Comparison of ENCODE assay signal across 17 cellular contexts in the genomic region with DNA sequence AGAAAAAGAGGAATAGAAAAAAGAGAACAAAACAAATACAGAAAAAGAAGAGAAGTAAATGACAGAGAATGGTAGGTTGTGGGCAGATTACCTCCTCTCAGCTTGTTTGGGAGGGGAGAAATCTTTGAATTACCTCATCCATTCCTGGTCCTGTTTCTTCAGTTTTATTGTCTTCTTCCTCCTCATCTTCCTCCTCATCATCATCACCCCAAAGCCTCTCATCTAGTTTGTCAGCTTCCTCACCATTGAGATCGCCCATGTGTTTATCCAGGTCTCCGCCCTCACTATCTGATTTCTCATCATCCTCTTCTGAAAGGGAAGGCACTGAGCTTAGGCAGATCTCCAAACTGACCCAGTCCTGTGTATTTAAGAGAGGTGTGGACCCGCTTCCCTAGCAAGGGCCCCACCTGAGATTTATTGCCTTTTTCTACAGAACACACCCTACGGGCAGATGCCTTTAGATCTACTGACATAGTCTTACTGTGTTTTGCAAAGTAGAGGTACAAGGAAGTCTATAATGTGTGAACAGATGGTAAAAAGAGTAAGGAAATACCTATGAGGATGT. TPM values are rescaled to one million over a fixed set of nuclear protein-coding genes. Genes with fewer than 3 reads are reported as not detected.
DNase-seq lines count a peak whose midpoint lies in the region; ATAC-seq and TF ChIP-seq lines count a peak whose summit lies in the region.
"Had no signal": no experiment of that assay in that cellular context is flagged by ENCODE, and none has a peak within 500 bp of the region (broad histone marks: within the 10 kb centered on the region; RNA-seq: fewer than 3 reads in every experiment).

No MANE protein-coding gene starts in this region.

- peak overlapping the region; percentile 50 for H3K27ac Mint-ChIP-seq in glutamatergic neuron (ENCODE audit: unreplicated experiment)
- peak overlapping the region; percentile 31 for H3K27ac Mint-ChIP-seq in stimulated activated naive B cell treated with anti-CD40 and anti-IgM and Interleukin-4, amounts not matched to agents 10 μg/mL and 1 μg/mL and 100 μg/mL, for 72 hours
- H3K27ac Mint-ChIP-seq: CD14-positive monocyte had no signal

- no peak overlapping the region for H3K4me3 Mint-ChIP-seq in glutamatergic neuron (ENCODE audit: unreplicated experiment)
- no peak overlapping the region for H3K4me3 Mint-ChIP-seq in stimulated activated naive B cell treated with anti-CD40 and anti-IgM and Interleukin-4, amounts not matched to agents 10 μg/mL and 1 μg/mL and 100 μg/mL, for 72 hours
- H3K4me3 Mint-ChIP-seq: CD14-positive monocyte had no signal

- H3K36me3 Mint-ChIP-seq in glutamatergic neuron (ENCODE audit: unreplicated experiment) = peaks cover 8% of the 10 kb centered on the region
- peaks cover 37 to 57% of the 10 kb centered on the region in 2 donors for H3K36me3 Mint-ChIP-seq in stimulated activated naive B cell treated with anti-CD40 and anti-IgM and Interleukin-4, amounts not matched to agents 10 μg/mL and 1 μg/mL and 100 μg/mL, for 72 hours

- no peak for DNase-seq in Right ventricle myocardium inferior (ENCODE audit: missing footprints)
- no peak for DNase-seq in right atrium auricular region (ENCODE audit: low spot score)
- no peak for DNase-seq in glutamatergic neuron
- DNase-seq in stimulated activated naive B cell treated with anti-CD40 and anti-IgM and Interleukin-4, amounts not matched to agents 10 μg/mL and 1 μg/mL and 100 μg/mL, for 72 hours = no peak
- no peak for DNase-seq in putamen (ENCODE audit: low spot score)
- DNase-seq in G401 (ENCODE audit: low spot score) = no peak
- DNase-seq in NCI-H146 (lab: John Stamatoyannopoulos, UW) = no peak
- DNase-seq: AML-193, Calu3, MV-4-11, NCI-H1417 treated with DMSO at 0.1 percent for 48 hours, NCI-H2029, NCI-H446 treated with DMSO at 0.1 percent for 48 hours, OCI-M1 had no signal

- H3K27me3 Mint-ChIP-seq in glutamatergic neuron (ENCODE audit: unreplicated experiment) = peaks cover 2% of the 10 kb centered on the region
- H3K27me3 Mint-ChIP-seq in stimulated activated naive B cell treated with anti-CD40 and anti-IgM and Interleukin-4, amounts not matched to agents 10 μg/mL and 1 μg/mL and 100 μg/mL, for 72 hours = no peaks in the 10 kb centered on the region

- H3K36me3 ChIP-seq in right atrium auricular region (peaks cover 63% of the 10 kb centered on the region), HUES6 (ENCODE audit: control insufficient read depth, insufficient read depth, low read length) (peaks cover 95% of the 10 kb centered on the region)

- intact Hi-C loops in Right ventricle myocardium inferior (cut with DNase I) = no loop called here

- H3K9me3 Mint-ChIP-seq in glutamatergic neuron (ENCODE audit: unreplicated experiment) = peaks cover 5% of the 10 kb centered on the region
- H3K9me3 Mint-ChIP-seq in stimulated activated naive B cell treated with anti-CD40 and anti-IgM and Interleukin-4, amounts not matched to agents 10 μg/mL and 1 μg/mL and 100 μg/mL, for 72 hours = no peaks in the 10 kb centered on the region
- H3K9me3 Mint-ChIP-seq: CD14-positive monocyte had no signal

- H3K27me3 ChIP-seq in right atrium auricular region (no peaks in the 10 kb centered on the region), HUES6 (ENCODE audit: control insufficient read depth, insufficient read depth, low read length) (no peaks in the 10 kb centered on the region)

- peaks cover 2% of the 10 kb centered on the region for H3K4me1 Mint-ChIP-seq in glutamatergic neuron (ENCODE audit: low read depth, unreplicated experiment)
- peaks cover 0 to 4% of the 10 kb centered on the region in 2 donors for H3K4me1 Mint-ChIP-seq in stimulated activated naive B cell treated with anti-CD40 and anti-IgM and Interleukin-4, amounts not matched to agents 10 μg/mL and 1 μg/mL and 100 μg/mL, for 72 hours
- H3K4me1 Mint-ChIP-seq: CD14-positive monocyte had no signal

- ATAC-seq in Right ventricle myocardium inferior = peak; percentile 13
- ATAC-seq in stimulated activated naive B cell treated with anti-CD40 and anti-IgM and Interleukin-4, amounts not matched to agents 10 μg/mL and 1 μg/mL and 100 μg/mL, for 72 hours (replicated peaks) = no peak

- no peaks in the 10 kb centered on the region for H3K4me1 ChIP-seq in right atrium auricular region
- peaks cover 7% of the 10 kb centered on the region for H3K4me1 ChIP-seq in HUES6 (ENCODE audit: control insufficient read depth, insufficient read depth, low read length)

- in situ Hi-C loops in G401 (cut with HindIII; ENCODE audit: low sequenced_read_pairs) = no loop called here

- H3K9ac ChIP-seq in HUES6 (ENCODE audit: low read length) = no peak overlapping the region

- H3K27ac ChIP-seq in right atrium auricular region = no peak overlapping the region
- H3K27ac ChIP-seq in HUES6 (ENCODE audit: low read depth, low read length) = peak overlapping the region; percentile 23; the same call in 1 of the 2 replicates
- H3K27ac ChIP-seq: HL-60 had no signal

- no peak overlapping the region for H3K4me3 ChIP-seq in right atrium auricular region
- H3K4me3 ChIP-seq in HUES6 (ENCODE audit: low read depth, low read length) = no peak overlapping the region

- H3K9me3 ChIP-seq in right atrium auricular region (no peaks in the 10 kb centered on the region), HUES6 (ENCODE audit: control insufficient read depth, insufficient read depth, low read depth, low read length) (no peaks in the 10 kb centered on the region)

- no peak for TF ChIP-seq CTCF in right atrium auricular region (IDR thresholded peaks at IDR 0.05)
- no peak for TF ChIP-seq CTCF in glutamatergic neuron (IDR thresholded peaks at IDR 0.05; ENCODE audit: partially characterized antibody, unreplicated experiment)

RNA-seq across cellular contexts. Expression of a gene that starts 24.2 kb away (rescaled TPM):
- total RNA-seq in Right ventricle myocardium inferior = 33.2 TPM
- total RNA-seq in right atrium auricular region = 10 to 100 TPM; 18.9 to 34.7 TPM
- 30.2 TPM for total RNA-seq in glutamatergic neuron (ENCODE audit: unreplicated experiment)
- total RNA-seq in G401 (2014; rRNA removed; shearing (Covaris generic)) = 17.0 and 19.9 TPM in 2 replicates
